In the genomic region with DNA sequence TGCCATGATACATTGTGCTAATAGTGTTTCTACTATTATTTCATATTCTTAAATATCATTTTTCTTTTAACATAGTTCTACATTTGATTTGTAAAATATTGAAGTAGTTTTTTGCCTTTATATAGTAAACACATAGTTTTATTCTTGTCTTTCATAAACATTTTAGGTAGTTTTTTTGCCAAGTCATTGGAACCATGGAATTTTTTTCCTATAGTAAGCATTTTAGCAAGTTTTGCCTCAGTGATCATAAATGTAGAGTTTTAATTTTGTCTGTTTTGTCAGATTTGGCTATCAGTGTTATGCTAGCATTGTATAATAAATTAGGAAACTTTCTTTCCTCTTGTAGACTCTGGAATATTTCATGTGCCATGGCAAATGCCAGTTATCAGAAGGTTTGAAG, we compare ENCODE assay signal across 9 cellular contexts.
"Had no signal": no experiment of that assay in that cellular context is flagged by ENCODE, and none has a peak within 500 bp of the region (broad histone marks: within the 10 kb centered on the region; RNA-seq: fewer than 3 reads in every experiment).

No MANE protein-coding gene starts in this region.

- H3K36me3 ChIP-seq: HAP-1 had no signal

- H3K4me1 ChIP-seq: HAP-1 had no signal

- ATAC-seq: HCT116 had no signal

- FAIRE-seq: HTR-8/SVneo had no signal

- DNase-seq: GM23248, GOT3, H7, HFFc6, KBM-7 had no signal

- H3K9me3 ChIP-seq: HAP-1 had no signal

- H3K4me3 ChIP-seq: GM23248, HAP-1 had no signal

- H2AFZ ChIP-seq: GM23248 had no signal

- H3K4me2 ChIP-seq: KMS-11 had no signal

- H3K27ac ChIP-seq: GM23248, KMS-11 had no signal

- H3K9ac ChIP-seq: GM23248, KMS-11 had no signal
